ENCODE assay signal across 1 cellular context in genomic region chr3:11690863-11691833, GRCh38.
TF ChIP-seq lines count a peak whose summit lies in the region.

No MANE protein-coding gene starts in this region.

TF ChIP-seq in GM23338, 12 proteins besides CTCF, POLR2A, EP300 and RAD21 (continued from another document):
- TF ChIP-seq REST (IDR thresholded peaks at IDR 0.05; ENCODE audit: unreplicated experiment) (no peak), STAT1 (IDR thresholded peaks at IDR 0.05; ENCODE audit: unreplicated experiment) (no peak), JUNB (IDR thresholded peaks at IDR 0.05; ENCODE audit: unreplicated experiment) (no peak), POLR2AphosphoS5 (IDR thresholded peaks at IDR 0.05; ENCODE audit: low read depth) (no peak), EZH2phosphoT487 (IDR thresholded peaks at IDR 0.05; ENCODE audit: unreplicated experiment) (no peak)
